ENCODE assay signal across 9 cellular contexts in genomic region chr15:76994001-76994400, GRCh38. TPM values are rescaled to one million over a fixed set of nuclear protein-coding genes. Genes with fewer than 3 reads are reported as not detected.
A peak's percentile ranks its signal among the peaks of the same experiment; 100 is the strongest.
DNase-seq lines count a peak whose midpoint lies in the region; ATAC-seq and TF ChIP-seq lines count a peak whose summit lies in the region.
"Had no signal": no experiment of that assay in that cellular context is flagged by ENCODE, and none has a peak within 500 bp of the region (broad histone marks: within the 10 kb centered on the region; RNA-seq: fewer than 3 reads in every experiment).

No MANE protein-coding gene starts in this region.

- H3K36me3 ChIP-seq in mucosa of descending colon (ENCODE audit: low read depth) (no peaks in the 10 kb centered on the region), colonic mucosa (no peaks in the 10 kb centered on the region)

- no peaks in the 10 kb centered on the region for H3K4me1 ChIP-seq in mucosa of descending colon (ENCODE audit: low read depth)
- no peaks in the 10 kb centered on the region for H3K4me1 ChIP-seq in colonic mucosa

- H3K27ac ChIP-seq in colonic mucosa: no peak overlapping the region

- intact Hi-C loops in mucosa of descending colon (cut with DNase I, micrococcal nuclease): no loop called here
- intact Hi-C loops in colonic mucosa (cut with DNase I): no loop called here

- DNase-seq in AML-193 (lab: John Stamatoyannopoulos, UW): peak; percentile 53 to 56
- peak; percentile 34 to 82 (median 35) for DNase-seq in T-helper 1 cell
- DNase-seq in activated effector memory CD4-positive, alpha-beta T cell treated with anti-CD3 and anti-CD28 coated beads, Interleukin-2, amount 50 U/mL, for 16 hours: peak; percentile 87
- DNase-seq in mucosa of descending colon: peak in 2 of 3 donors; percentile 51 to 84
- DNase-seq in colonic mucosa: no peak
- no peak for DNase-seq in NCI-H510A (lab: John Stamatoyannopoulos, UW)
- DNase-seq: occipital lobe had no signal

- H3K27me3 ChIP-seq in colonic mucosa: no peaks in the 10 kb centered on the region

- H3K9me3 ChIP-seq in mucosa of descending colon: no peaks in the 10 kb centered on the region
- H3K9me3 ChIP-seq in colonic mucosa: no peaks in the 10 kb centered on the region

- H3K4me3 ChIP-seq in mucosa of descending colon (no peak overlapping the region), colonic mucosa (no peak overlapping the region)

- ATAC-seq in mucosa of descending colon (peak; percentile 51), HG02610 (IDR thresholded peaks at IDR 0.05; ENCODE audit: unreplicated experiment) (no peak), GM21717 (IDR thresholded peaks at IDR 0.05; ENCODE audit: unreplicated experiment) (no peak)

- peak overlapping the region in 1 of 2 donors; percentile 4 for H3K9ac ChIP-seq in colonic mucosa (ENCODE audit: low read depth in 2 of 2, low read length in 2 of 2)

- no peak for TF ChIP-seq CTCF in mucosa of descending colon (IDR thresholded peaks at IDR 0.05)
- no peak for TF ChIP-seq CTCF in colonic mucosa (IDR thresholded peaks at IDR 0.05)

RNA-seq across cellular contexts. Expression of gene PSTPIP1, which starts 0.9 kb away (rescaled TPM):
- 1 to 10 TPM; 4.4 to 8.2 (median 6.3) TPM for total RNA-seq in mucosa of descending colon
- total RNA-seq in colonic mucosa: 1 to 10 TPM; 3.7 to 4.2 TPM

Comparison
In these comparisons a context has a peak if more than half of its experiments do, and no peak if none do; other contexts are left out.
1. DNase-seq: peak in AML-193 (2 of 2), T-helper 1 cell (5 of 5), activated effector memory CD4-positive, alpha-beta T cell treated with anti-CD3 and anti-CD28 coated beads, Interleukin-2, amount 50 U/mL, for 16 hours (single experiment) and mucosa of descending colon (2 of 3); none in colonic mucosa (single experiment) and NCI-H510A (single experiment).